ENCODE assay signal across 9 cellular contexts in the genomic region with DNA sequence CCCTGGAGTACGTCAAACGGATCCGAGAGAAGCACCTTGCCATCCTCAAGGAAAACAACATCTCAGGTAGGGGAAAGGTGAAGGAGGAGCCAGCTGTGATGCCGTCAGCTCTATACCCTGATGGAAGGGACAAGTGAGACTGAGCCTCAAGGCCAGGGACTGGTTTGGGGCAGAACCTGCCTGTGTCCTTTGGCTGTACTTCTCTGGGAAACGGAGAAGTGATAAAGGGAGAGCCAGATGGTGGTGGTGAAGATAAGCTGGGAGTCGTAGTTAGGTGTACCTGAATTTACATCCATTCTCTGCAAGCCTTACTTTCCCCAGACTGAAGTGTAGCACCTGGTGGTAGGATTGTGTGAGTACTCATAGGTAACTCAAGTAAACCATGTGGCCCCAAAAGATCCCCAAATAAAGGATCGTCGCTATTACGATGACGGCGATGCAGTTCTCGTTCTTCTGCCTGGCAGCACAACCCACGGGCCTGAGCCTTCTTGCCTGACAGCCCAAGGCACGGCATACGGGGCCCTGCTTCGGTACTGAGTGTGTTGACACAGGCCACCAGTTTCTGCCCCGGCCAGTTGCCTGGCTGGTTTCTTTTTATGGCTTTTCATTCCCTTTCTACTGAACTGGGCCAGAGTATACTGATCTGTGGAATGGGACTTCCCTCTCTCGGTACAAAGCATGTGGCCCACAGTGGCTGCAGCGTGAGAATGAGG. TPM values are rescaled to one million over a fixed set of nuclear protein-coding genes. Genes with fewer than 3 reads are reported as not detected.
A peak's percentile ranks its signal among the peaks of the same experiment; 100 is the strongest.
DNase-seq lines count a peak whose midpoint lies in the region; ATAC-seq and TF ChIP-seq lines count a peak whose summit lies in the region.
"Had no signal": no experiment of that assay in that cellular context is flagged by ENCODE, and none has a peak within 500 bp of the region (broad histone marks: within the 10 kb centered on the region; RNA-seq: fewer than 3 reads in every experiment).

No MANE protein-coding gene starts in this region.

- peaks cover 30% of the 10 kb centered on the region for H3K36me3 Mint-ChIP-seq in T-helper 1 cell treated with Interleukin-12 subunit alpha and Interleukin-12 subunit beta and Interleukin-4 antibody, amounts not matched to agents 30 μg/mL and 1 μg/mL, for 36 hours (ENCODE audit: low read depth)

- H3K9me3 ChIP-seq in spleen (no peaks in the 10 kb centered on the region), stomach (no peaks in the 10 kb centered on the region)

- no peak for TF ChIP-seq EP300 in stomach (IDR thresholded peaks at IDR 0.05)

- H3K27me3 Mint-ChIP-seq in T-helper 1 cell treated with Interleukin-12 subunit alpha and Interleukin-12 subunit beta and Interleukin-4 antibody, amounts not matched to agents 30 μg/mL and 1 μg/mL, for 36 hours (ENCODE audit: low read depth), result no peaks in the 10 kb centered on the region

- 88 to 94% (median 90%) methylated on average over 19 of the region's 19 CpGs for WGBS in spleen, 5 donors
- 79 to 86% (median 83%) methylated on average over 19 of the region's 19 CpGs for WGBS in stomach, 5 donors

- H3K27ac ChIP-seq in spleen, result peak overlapping the region in 7 of 8 donors; percentile 28 to 87 (median 78)
- peak overlapping the region in 2 of 5 donors; percentile 69 to 80 for H3K27ac ChIP-seq in stomach
- H3K27ac ChIP-seq: 22Rv1 had no signal

- no peak overlapping the region for H3K4me3 Mint-ChIP-seq in T-helper 1 cell treated with Interleukin-12 subunit alpha and Interleukin-12 subunit beta and Interleukin-4 antibody, amounts not matched to agents 30 μg/mL and 1 μg/mL, for 36 hours

- no peak for ATAC-seq in HG02884 (IDR thresholded peaks at IDR 0.05; ENCODE audit: unreplicated experiment)

- TF ChIP-seq CTCF in choroid plexus epithelial cell (conservative IDR thresholded peaks at IDR 0.05; ENCODE audit: low read depth, low read length) (peak; percentile 38), spleen (IDR thresholded peaks at IDR 0.05 in 8 of 11, conservative IDR thresholded peaks at IDR 0.05 in 3 of 11) (no peak), stomach (IDR thresholded peaks at IDR 0.05) (no peak)

- intact Hi-C loops in spleen (cut with DNase I; ENCODE audit: low total_unique reads) (no loop called here), stomach (cut with DNase I; ENCODE audit: low total_unique reads) (no loop called here)

- H3K36me3 ChIP-seq in spleen (peaks cover 4 to 100% (median 100%) of the 10 kb centered on the region in 6 donors), stomach (peaks cover 94 to 100% (median 100%) of the 10 kb centered on the region in 4 donors)

- peaks cover 0 to 59% (median 38%) of the 10 kb centered on the region in 6 donors for H3K4me1 ChIP-seq in spleen
- peaks cover 0 to 27% (median 16%) of the 10 kb centered on the region in 4 donors for H3K4me1 ChIP-seq in stomach

- TF ChIP-seq POLR2A in spleen (IDR thresholded peaks at IDR 0.05) (no peak), stomach (IDR thresholded peaks at IDR 0.05) (no peak)

- no peak overlapping the region for H3K4me3 ChIP-seq in choroid plexus epithelial cell (ENCODE audit: low read depth, low read length)
- no peak overlapping the region for H3K4me3 ChIP-seq in spleen
- H3K4me3 ChIP-seq in stomach, result no peak overlapping the region
- H3K4me3 ChIP-seq: smooth muscle cell had no signal

- peak overlapping the region; percentile 31 for H3K27ac Mint-ChIP-seq in T-helper 1 cell treated with Interleukin-12 subunit alpha and Interleukin-12 subunit beta and Interleukin-4 antibody, amounts not matched to agents 30 μg/mL and 1 μg/mL, for 36 hours

- DNase-seq in T-helper 1 cell (no peak), choroid plexus epithelial cell (ENCODE audit: low read depth) (no peak), spleen (no peak), stomach (no peak)
- DNase-seq: DND-41 had no signal

- H3K9me3 Mint-ChIP-seq in T-helper 1 cell treated with Interleukin-12 subunit alpha and Interleukin-12 subunit beta and Interleukin-4 antibody, amounts not matched to agents 30 μg/mL and 1 μg/mL, for 36 hours, result no peaks in the 10 kb centered on the region

- H3K4me1 Mint-ChIP-seq in T-helper 1 cell treated with Interleukin-12 subunit alpha and Interleukin-12 subunit beta and Interleukin-4 antibody, amounts not matched to agents 30 μg/mL and 1 μg/mL, for 36 hours (ENCODE audit: low read depth), result no peaks in the 10 kb centered on the region

- H3K27me3 ChIP-seq in spleen (replicated peaks in 1 of 7) (no peaks in the 10 kb centered on the region), stomach (no peaks in the 10 kb centered on the region)

RNA-seq across cellular contexts. Expression of a gene that starts 10.6 kb away (rescaled TPM):
- total RNA-seq in spleen (10 to 100 TPM; 41.2 to 61.9 (median 52.4) TPM), stomach (10 to 100 TPM; 22.2 to 41.4 (median 32.5) TPM)
- polyA plus RNA-seq in spleen (10 to 100 TPM; 25.1 to 33.8 (median 31.0) TPM), stomach (10 to 100 TPM; 21.0 to 25.1 (median 21.1) TPM)

RNA-seq across cellular contexts. Expression of a gene that starts 26.9 kb away (rescaled TPM):
- total RNA-seq in spleen (10 to 100 TPM; 25.9 to 46.3 (median 33.8) TPM), stomach (10 to 100 TPM in 4 of 5 donors, 1 to 10 TPM in 1; 8.3 to 72.3 (median 38.5) TPM)
- polyA plus RNA-seq in spleen (10 to 100 TPM in 2 of 3 donors, 1 to 10 TPM in 1; 8.2 to 17.9 (median 17.8) TPM), stomach (10 to 100 TPM in 1 of 3 donors, 1 to 10 TPM in 2; 7.2 to 12.0 (median 9.3) TPM)

RNA-seq across cellular contexts. Expression of a gene that starts 33.2 kb away (rescaled TPM):
- total RNA-seq in spleen (100 to 1,000 TPM in 2 of 7 donors, 10 to 100 TPM in 5; 19.2 to 430 (median 46.7) TPM), stomach (100 to 1,000 TPM in 2 of 5 donors, 10 to 100 TPM in 3; 22.0 to 313 (median 70.1) TPM)
- polyA plus RNA-seq in spleen (10 to 100 TPM in 2 of 3 donors, 1 to 10 TPM in 1; 7.5 to 58.2 (median 16.7) TPM), stomach (10 to 100 TPM; 51.5 to 58.6 (median 53.2) TPM)

RNA-seq across cellular contexts. Expression of a gene that starts 54.0 kb away (rescaled TPM):
- total RNA-seq in spleen (100 to 1,000 TPM; 162 to 203 (median 183) TPM), stomach (100 to 1,000 TPM in 3 of 5 donors, 10 to 100 TPM in 2; 29.9 to 292 (median 132) TPM)
- polyA plus RNA-seq in spleen (100 to 1,000 TPM in 1 of 3 donors, 10 to 100 TPM in 2; 56.6 to 105 (median 65.8) TPM), stomach (10 to 100 TPM; 30.1 to 66.9 (median 48.4) TPM)

RNA-seq across cellular contexts. Expression of a gene that starts 54.1 kb away (rescaled TPM):
- total RNA-seq in spleen (10 to 100 TPM in 2 of 7 donors, 1 to 10 TPM in 5; 3.3 to 19.4 (median 6.4) TPM), stomach (10 to 100 TPM in 2 of 5 donors, 1 to 10 TPM in 2, not detected in 1; 3.9 to 29.9 (median 9.6) TPM)
- polyA plus RNA-seq in spleen (1 to 10 TPM; 2.7 to 4.4 (median 3.5) TPM), stomach (1 to 10 TPM; 3.3 to 3.8 (median 3.7) TPM)
